In genomic region chr9:96383165-96383939, GRCh38 we compare ENCODE assay signal across 8 cellular contexts. TPM values are rescaled to one million over a fixed set of nuclear protein-coding genes. Genes with fewer than 3 reads are reported as not detected.
DNase-seq lines count a peak whose midpoint lies in the region; ATAC-seq, FAIRE-seq and TF ChIP-seq lines count a peak whose summit lies in the region.

Gene SLC35D2 (minus strand): TSS chr9:96383711. CDS start chr9:96383634, 77 bp downstream.

- 0 out of 2 replicates have a peak, but pooled peaks have one; percentile 33 for TF ChIP-seq POLR2A in GM12878 (IDR thresholded peaks at IDR 0.05; ENCODE audit: low read depth, low read length)

- TF ChIP-seq RAD21 in GM12878 (IDR thresholded peaks at IDR 0.05; ENCODE audit: insufficient read depth, low read depth, low read length) = no peak

- RAD21 ChIA-PET in GM12878 (lab: Charles Lee; ENCODE audit: unreplicated experiment) = interaction anchor here (0.5 to 1.3 kb wide), 3 partner anchors 10 to 39 kb away, joined by 3 read pairs; no protein-coding TSS in a partner anchor

- H3K4me1 ChIP-seq in NT2/D1 (ENCODE audit: insufficient read depth, insufficient read length) (no peaks in the 10 kb centered on the region), GM12878 (ENCODE audit: control insufficient read depth, insufficient read depth, low read length) (peaks cover 4% of the 10 kb centered on the region; the same call in 1 of the 2 replicates), right atrium auricular region (peaks cover 0 to 25% of the 10 kb centered on the region in 2 donors), parathyroid adenoma (peaks cover 3% of the 10 kb centered on the region)

- H3K4me2 ChIP-seq in GM12878 (ENCODE audit: control insufficient read depth, insufficient read depth) (peak within 1 kb of the TSS; percentile 94), parathyroid adenoma (ENCODE audit: low read length) (peak within 1 kb of the TSS; percentile 75)

- no peak within 1 kb of the TSS; the same call in 1 of the 2 replicates for H3K27ac ChIP-seq in GM12878 (ENCODE audit: control insufficient read depth, insufficient read depth)
- peak within 1 kb of the TSS; percentile 92 to 96 for H3K27ac ChIP-seq in right atrium auricular region
- peak within 1 kb of the TSS; percentile 44 for H3K27ac ChIP-seq in parathyroid adenoma

- TF ChIP-seq CTCF in GM13977 (IDR thresholded peaks at IDR 0.05; ENCODE audit: extremely low read depth, insufficient read depth, missing control alignments) = no peak
- TF ChIP-seq CTCF in GM12878 (IDR thresholded peaks at IDR 0.05 in 2 of 3, conservative IDR thresholded peaks at IDR 0.05 in 1 of 3; ENCODE audit: control insufficient read depth in 2 of 3, extremely low read depth in 1 of 3, insufficient read depth in 1 of 3, low read depth in 3 of 3, low read length in 3 of 3) = no peak
- TF ChIP-seq CTCF in right atrium auricular region (IDR thresholded peaks at IDR 0.05) = no peak
- no peak for TF ChIP-seq CTCF in parathyroid adenoma (IDR thresholded peaks at IDR 0.05)

- CTCF ChIA-PET in GM12878 (lab: Yijun Ruan, JAX) = no interaction called here

- H2AFZ ChIP-seq in GM12878 (ENCODE audit: control insufficient read depth, low read depth, low read length) (peak within 1 kb of the TSS; percentile 87), parathyroid adenoma (peak within 1 kb of the TSS; percentile 83)

- peaks cover 49% of the 10 kb centered on the region for H3K36me3 ChIP-seq in NT2/D1 (ENCODE audit: insufficient read depth, insufficient read length, low read length)
- no peaks in the 10 kb centered on the region; a peak in 1 of 4 replicates for H3K36me3 ChIP-seq in GM12878 (ENCODE audit: control insufficient read depth in 2 of 2, insufficient read depth in 2 of 2, low read length in 1 of 2)
- H3K36me3 ChIP-seq in right atrium auricular region = no peaks in the 10 kb centered on the region
- H3K36me3 ChIP-seq in parathyroid adenoma (ENCODE audit: control insufficient read depth, insufficient read depth, low read length) = no peaks in the 10 kb centered on the region

- intact Hi-C loops in GM12878 (cut with micrococcal nuclease; ENCODE audit: unreplicated experiment) = no loop called here

- no peaks in the 10 kb centered on the region for H3K9me3 ChIP-seq in NT2/D1 (ENCODE audit: insufficient read depth, low read length)
- H3K9me3 ChIP-seq in GM12878 (replicated peaks; ENCODE audit: control insufficient read depth, insufficient read depth, low read length) = no peaks in the 10 kb centered on the region
- no peaks in the 10 kb centered on the region for H3K9me3 ChIP-seq in right atrium auricular region
- no peaks in the 10 kb centered on the region for H3K9me3 ChIP-seq in parathyroid adenoma (ENCODE audit: control insufficient read depth, low read length)

- no peaks in the 10 kb centered on the region for H3K27me3 ChIP-seq in NT2/D1 (ENCODE audit: insufficient read depth, insufficient read length)
- no peaks in the 10 kb centered on the region for H3K27me3 ChIP-seq in GM12878 (replicated peaks in 1 of 2; ENCODE audit: control insufficient read depth in 2 of 2, insufficient read depth in 2 of 2, low read length in 1 of 2)
- H3K27me3 ChIP-seq in right atrium auricular region = no peaks in the 10 kb centered on the region
- H3K27me3 ChIP-seq in parathyroid adenoma (ENCODE audit: control insufficient read depth, insufficient read depth, low read length) = no peaks in the 10 kb centered on the region

- H3K79me2 ChIP-seq in GM12878 (ENCODE audit: control insufficient read depth, insufficient read depth, low read length) = no peaks in the 10 kb centered on the region; the same call in 1 of the 2 replicates
- H3K79me2 ChIP-seq in parathyroid adenoma = no peaks in the 10 kb centered on the region

- no TSS peak for BruUV-seq in GM12878 (replicated peaks; lab: Mats Ljungman, UMichigan)

- no peak for TF ChIP-seq EP300 in GM12878 (IDR thresholded peaks at IDR 0.05; ENCODE audit: borderline replicate concordance in 1 of 2, control insufficient read depth in 1 of 2, low read depth in 2 of 2, low read length in 2 of 2)

- SMC1A ChIA-PET in GM12878 (lab: Charles Lee; ENCODE audit: uncharacterized antibody, unreplicated experiment) = interaction anchor here (0.5 to 1.8 kb wide), 5 partner anchors 15 to 588 kb away, joined by 3 to 5 read pairs (median 3); no protein-coding TSS in a partner anchor

- H3K9ac ChIP-seq in NT2/D1 (ENCODE audit: insufficient read length, low read depth) (peak within 1 kb of the TSS; percentile 69), GM12878 (ENCODE audit: control insufficient read depth, insufficient read depth, low read length) (peak within 1 kb of the TSS; percentile 58), parathyroid adenoma (no peak within 1 kb of the TSS)

- peak within 1 kb of the TSS; percentile 49 for H3K4me3 ChIP-seq in NT2/D1 (ENCODE audit: insufficient read length, low read depth)
- H3K4me3 ChIP-seq in GM12878 = peak within 1 kb of the TSS; percentile 65
- H3K4me3 ChIP-seq in right atrium auricular region = peak within 1 kb of the TSS; percentile 80 to 82
- H3K4me3 ChIP-seq in parathyroid adenoma (ENCODE audit: low read depth, low read length) = peak within 1 kb of the TSS; percentile 62

- 37% methylated on average over 34 of the region's 73 CpGs for WGBS in GM12878 (ENCODE audit: insufficient coverage, insufficient replicate concordance, low lambda C conversion rate, missing lambda C conversion rate)

- no peak for FAIRE-seq in GM12878 (lab: Jason Lieb, UNC)

- POLR2A ChIA-PET in GM12878 (lab: Charles Lee) = interaction anchor here (1.0 to 1.4 kb wide), 2 partner anchors 12 to 15 kb away, joined by 3 to 4 read pairs; no protein-coding TSS in a partner anchor

- DNase-seq in A172 (ENCODE audit: low spot score) (peak; percentile 61), GM13977 (ENCODE audit: low spot score) (peak; percentile 67), NT2/D1 (ENCODE audit: low read depth, low spot score) (no peak), GM12878 (ENCODE audit: low read depth, low spot score) (no peak), right atrium auricular region (ENCODE audit: low spot score) (no peak), COR-L47 (lab: John Stamatoyannopoulos, UW) (no peak), NK-92 (lab: John Stamatoyannopoulos, UW; ENCODE audit: unreplicated experiment) (no peak)

- no peaks in the 10 kb centered on the region for H4K20me1 ChIP-seq in GM12878 (ENCODE audit: control insufficient read depth, insufficient read depth)

- peak; percentile 83 for ATAC-seq in GM12878

- in situ Hi-C loops in GM13977 (cut with MboI; ENCODE audit: low pct_unique_long_range_greater_than_20kb, low sequenced_read_pairs, unreplicated experiment) = no loop called here
- in situ Hi-C loops in GM12878 (cut with MboI) = no loop called here

TF ChIP-seq in GM12878, 131 proteins besides CTCF, POLR2A, EP300 and RAD21:
- TF ChIP-seq HSF1 (IDR thresholded peaks at IDR 0.05; ENCODE audit: low read depth, low read length) (no peak), BACH1 (IDR thresholded peaks at IDR 0.05; ENCODE audit: borderline replicate concordance) (0 out of 2 replicates have a peak, but pooled peaks have one; percentile 17), MLLT1 (IDR thresholded peaks at IDR 0.05) (0 out of 2 replicates have a peak, but pooled peaks have one; percentile 36), ZNF384 (IDR thresholded peaks at IDR 0.05; ENCODE audit: borderline replicate concordance, low read depth, low read length) (0 out of 2 replicates have a peak, but pooled peaks have one; percentile 21)

RNA-seq across cellular contexts. Expression of gene SLC35D2, which starts in this region (rescaled TPM):
- 42.4 and 47.9 TPM in 2 replicates for total RNA-seq in A172 (2014; rRNA removed; shearing (Covaris generic))
- total RNA-seq in GM12878 (2013; cell fraction: nucleolus; rRNA removed) = 9.0 and 9.9 TPM in 2 replicates
- total RNA-seq in GM12878 (2014; rRNA removed) (3.6 and 4.4 TPM in 2 replicates), GM12878 (2014; rRNA removed; fragmentation: Illumina TruSeq; extraction: Trizol) (5.2 and 5.5 TPM in 2 replicates), GM12878 (2021) (6.1 and 6.5 TPM in 2 replicates), right atrium auricular region (10 to 100 TPM in 1 of 2 donors, 1 to 10 TPM in 1; 9.7 to 14.5 TPM)
- 6.9 TPM for polyA plus RNA-seq in GM12878 (2011; ENCODE audit: low read depth)
- polyA plus RNA-seq in GM12878 (2011; rRNA removed) (0.99 and 1.4 TPM in 2 replicates), GM12878 (2014; fragmentation: Illumina TruSeq; extraction: Trizol) (6.3 TPM in 2 replicates), GM12878 (2014; fragmentation: Nextera tagmentation; extraction: Ambion mirVana) (1 to 10 TPM; 1.3 to 3.3 TPM), GM12878 (2014; rRNA removed) (2.8 and 6.0 TPM in 2 replicates), GM12878 (2016; fragmentation: Nextera tagmentation; extraction: Ambion mirVana) (1 to 10 TPM in 1 of 2 experiments, under 1 TPM in 1; 0.64 to 3.2 TPM)
- 0.42 and 0.61 TPM in 2 replicates for polyA plus RNA-seq in GM12878 (2011; cell fraction: cytosol; rRNA removed)
- 0.51 and 0.61 TPM in 2 replicates for polyA plus RNA-seq in GM12878 (2011; cell fraction: nucleus; rRNA removed)
- polyA plus RNA-seq in GM12878 (2012) = 9.5 and 10.8 TPM in 2 replicates
- polyA minus RNA-seq in GM12878 (2011; rRNA and poly(A)+ RNA removed) = 0.66 and 1.3 TPM in 2 replicates
- polyA minus RNA-seq in GM12878 (2011; cell fraction: cytosol; rRNA and poly(A)+ RNA removed) = not detected in 2 replicates
- polyA minus RNA-seq in GM12878 (2011; cell fraction: nucleus; rRNA and poly(A)+ RNA removed) = not detected in 2 replicates

Comparison
In these comparisons a context has a peak if more than half of its experiments do, and no peak if none do; other contexts are left out.
1. DNase-seq: peak in A172 (single experiment) and GM13977 (single experiment); none in NT2/D1 (single experiment), GM12878 (single experiment), right atrium auricular region (single experiment), COR-L47 (single experiment) and NK-92 (single experiment).
2. Peak in every context shown above with its lines, with median percentiles within 50 percentile points of each other: H3K4me3 ChIP-seq.